Comparison of ENCODE assay signal across 8 cellular contexts in the genomic region with DNA sequence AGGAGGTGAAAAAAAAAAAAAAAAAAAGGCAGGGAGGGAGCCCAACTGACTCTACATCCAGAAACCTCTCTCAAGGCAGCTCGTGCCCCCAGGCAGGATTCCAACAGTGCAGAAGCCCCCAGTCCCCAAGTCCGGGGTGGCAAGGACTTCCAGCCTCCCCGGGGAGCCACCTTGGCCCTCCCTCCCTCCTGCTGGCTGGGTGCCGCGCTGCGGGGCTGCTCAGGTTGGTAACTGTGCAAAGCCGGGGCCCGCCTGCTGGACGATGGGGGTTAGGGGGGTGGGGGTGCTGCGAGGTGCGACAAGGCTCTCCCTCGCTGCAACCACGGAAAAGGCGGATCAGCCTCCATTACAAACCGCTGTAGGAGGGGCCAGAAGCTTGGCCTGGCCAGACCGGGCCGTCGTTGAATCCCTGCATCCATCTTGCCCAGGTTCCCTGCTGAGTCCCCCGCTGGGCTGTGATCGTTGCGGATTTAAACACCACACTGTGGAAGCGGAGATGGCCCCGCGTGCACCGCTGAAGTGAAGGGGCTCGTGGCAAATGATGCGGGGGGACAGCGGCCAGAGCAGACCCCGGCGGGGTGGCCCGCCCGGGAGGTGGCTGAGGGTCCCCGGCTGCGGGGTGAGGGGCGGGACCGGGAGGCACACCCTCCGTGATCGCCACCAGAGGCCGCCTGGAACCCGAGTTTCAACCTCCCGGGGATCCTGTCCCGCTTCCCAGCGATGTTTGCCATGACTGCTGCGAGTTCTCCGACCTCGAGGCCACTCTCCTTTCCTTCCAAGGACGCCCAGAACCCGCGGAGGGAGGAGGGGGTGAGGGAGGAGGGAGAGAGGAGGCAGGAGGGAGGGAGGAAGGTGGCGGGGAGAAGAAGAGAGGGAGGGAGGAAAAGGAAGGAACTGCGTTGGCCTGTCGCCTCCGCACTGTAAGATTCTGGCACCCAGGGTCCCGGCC.
DNase-seq lines count a peak whose midpoint lies in the region; ATAC-seq and TF ChIP-seq lines count a peak whose summit lies in the region.

No MANE protein-coding gene starts in this region.

- DNase-seq in NCI-H1092 treated with DMSO at 0.1 percent for 48 hours (lab: John Stamatoyannopoulos, UW) (peak; percentile 65), choroid plexus epithelial cell (ENCODE audit: low read depth) (peak; percentile 59), kidney tubule cell (ENCODE audit: low spot score) (peak; percentile 66)
- peak; percentile 12 to 42 for DNase-seq in stimulated activated CD4-positive, alpha-beta T cell treated with anti-CD3 and anti-CD28 coated beads, Interleukin-15, amount 100 ng/mL, for 48 hours (ENCODE audit: low read depth in 2 of 2)

- peak; percentile 52 for TF ChIP-seq CTCF in choroid plexus epithelial cell (conservative IDR thresholded peaks at IDR 0.05; ENCODE audit: low read depth, low read length)

- ATAC-seq in GM19395 (IDR thresholded peaks at IDR 0.05; ENCODE audit: unreplicated experiment) (peak; percentile 81), GM18858 (IDR thresholded peaks at IDR 0.05; ENCODE audit: unreplicated experiment) (no peak)
- ATAC-seq in activated CD4-positive, CD25-positive, alpha-beta regulatory T cell treated with anti-CD3 and anti-CD28 coated beads, Interleukin-2, amount 50 U/mL, for 24 hours: peak; percentile 70 to 76

- peaks cover 6 to 18% (median 15%) of the 10 kb centered on the region in 10 experiments; a peak in 17 of 20 replicates for H3K4me1 ChIP-seq in BLaER1 treated with 17β-estradiol and CSF1 and Interleukin-3, amounts not matched to agents 10 nM and 100 nM

- no peaks in the 10 kb centered on the region for H3K36me3 ChIP-seq in BLaER1 treated with 17β-estradiol and CSF1 and Interleukin-3, amounts not matched to agents 10 nM and 100 nM

- peak overlapping the region; percentile 42 to 80 (median 64); a peak in 20 of 22 replicates for H3K27ac ChIP-seq in BLaER1 treated with 17β-estradiol and CSF1 and Interleukin-3, amounts not matched to agents 10 nM and 100 nM

- H3K9ac ChIP-seq in BLaER1 treated with 17β-estradiol and CSF1 and Interleukin-3, amounts not matched to agents 10 nM and 100 nM: peak overlapping the region; percentile 59 to 80 (median 76); a peak in 21 of 22 replicates

- H3K27me3 ChIP-seq in BLaER1 treated with 17β-estradiol and CSF1 and Interleukin-3, amounts not matched to agents 10 nM and 100 nM: peaks cover 38 to 57% (median 53%) of the 10 kb centered on the region in 11 experiments

- peak overlapping the region; percentile 54 to 74 (median 62) for H3K4me3 ChIP-seq in BLaER1 treated with 17β-estradiol and CSF1 and Interleukin-3, amounts not matched to agents 10 nM and 100 nM
- peak overlapping the region; percentile 59 for H3K4me3 ChIP-seq in choroid plexus epithelial cell (ENCODE audit: low read depth, low read length)

- H3K4me2 ChIP-seq in BLaER1 treated with 17β-estradiol and CSF1 and Interleukin-3, amounts not matched to agents 10 nM and 100 nM: peak overlapping the region; percentile 80 to 95 (median 89)

- no peaks in the 10 kb centered on the region for H3K9me3 ChIP-seq in BLaER1 treated with 17β-estradiol and CSF1 and Interleukin-3, amounts not matched to agents 10 nM and 100 nM (replicated peaks in 1 of 11)

- peaks cover 0 to 10% (median 0%) of the 10 kb centered on the region in 11 experiments; a peak in 1 of 22 replicates for H4K20me1 ChIP-seq in BLaER1 treated with 17β-estradiol and CSF1 and Interleukin-3, amounts not matched to agents 10 nM and 100 nM
